In genomic region chr6:170183521-170183920, GRCh38 we compare ENCODE assay signal across 16 cellular contexts.
"Had no signal": no experiment of that assay in that cellular context is flagged by ENCODE, and none has a peak within 500 bp of the region (broad histone marks: within the 10 kb centered on the region; RNA-seq: fewer than 3 reads in every experiment).

No MANE protein-coding gene starts in this region.

- H3K4me2 ChIP-seq: hepatocyte, smooth muscle cell had no signal

- H3K4me3 Mint-ChIP-seq: effector memory CD8-positive, alpha-beta T cell had no signal

- H3K4me3 ChIP-seq: esophagus squamous epithelium, hepatocyte, mucosa of descending colon, pancreas, smooth muscle cell, thyroid gland, upper lobe of left lung had no signal

- DNase-seq: effector memory CD8-positive, alpha-beta T cell; esophagus squamous epithelium; foreskin fibroblast; left colon; mucosa of descending colon; naive thymus-derived CD8-positive, alpha-beta T cell; occipital lobe; pancreas; right cardiac atrium; stimulated activated CD4-positive, alpha-beta T cell treated with anti-CD3 and anti-CD28 coated beads, Interleukin-2, amount 100 ng/mL, for 48 hours; stimulated activated naive CD4-positive, alpha-beta T cell treated with Interleukin-2 at 50 U/mL for 16 hours; thyroid gland; upper lobe of left lung had no signal

- H3K79me2 ChIP-seq: hepatocyte had no signal

- H2AFZ ChIP-seq: hepatocyte had no signal

- H3K36me3 ChIP-seq: esophagus squamous epithelium, pancreas, thyroid gland, upper lobe of left lung had no signal

- H3K27me3 Mint-ChIP-seq: effector memory CD8-positive, alpha-beta T cell; naive thymus-derived CD8-positive, alpha-beta T cell had no signal

- ATAC-seq: left colon, mucosa of descending colon, pancreas, right cardiac atrium had no signal

- H3K27ac Mint-ChIP-seq: effector memory CD8-positive, alpha-beta T cell; progenitor cell of endocrine pancreas had no signal

- H3K27ac ChIP-seq: esophagus squamous epithelium, hepatocyte, pancreas, thyroid gland, upper lobe of left lung had no signal

- H3K36me3 Mint-ChIP-seq: naive thymus-derived CD8-positive, alpha-beta T cell had no signal

- H3K27me3 ChIP-seq: hepatocyte, pancreas, thyroid gland, upper lobe of left lung had no signal

- H3K9me3 ChIP-seq: esophagus squamous epithelium, mucosa of descending colon, pancreas, thyroid gland, upper lobe of left lung had no signal

- FAIRE-seq: pancreas had no signal

- H3K4me1 ChIP-seq: thyroid gland had no signal
